ENCODE assay signal across 12 cellular contexts in genomic region chr5:139642891-139643871, GRCh38. TPM values are rescaled to one million over a fixed set of nuclear protein-coding genes. Genes with fewer than 3 reads are reported as not detected.
DNase-seq lines count a peak whose midpoint lies in the region; ATAC-seq, FAIRE-seq and TF ChIP-seq lines count a peak whose summit lies in the region.
"Had no signal": no experiment of that assay in that cellular context is flagged by ENCODE, and none has a peak within 500 bp of the region (broad histone marks: within the 10 kb centered on the region; RNA-seq: fewer than 3 reads in every experiment).

No MANE protein-coding gene starts in this region.

- H3K27me3 Mint-ChIP-seq in neural progenitor cell (ENCODE audit: insufficient read depth, low read depth): peaks cover 25% of the 10 kb centered on the region

- peak overlapping the region; percentile 63; the same call in 1 of the 2 replicates for H2BK12ac ChIP-seq in H1 (ENCODE audit: low read depth, low read length)

- H2BK20ac ChIP-seq in H1 (ENCODE audit: low read length): 0 out of 2 replicates have a peak overlapping the region, but pooled peaks have one; percentile 21

- H3K79me2 ChIP-seq in H1 (ENCODE audit: control insufficient read depth in 1 of 2, insufficient read depth in 2 of 2, low read length in 2 of 2) (no peaks in the 10 kb centered on the region), neural progenitor cell (ENCODE audit: low read depth) (no peaks in the 10 kb centered on the region)

- CTCF ChIA-PET in H1 (lab: Charles Lee; ENCODE audit: partially characterized antibody): interaction anchor here (0.7 to 20.3 kb wide), 8 partner anchors 7 to 327 kb away, joined by 3 to 385 read pairs (median 4); no protein-coding TSS in a partner anchor

- H3K4me1 ChIP-seq in right atrium auricular region (peaks cover 0 to 46% of the 10 kb centered on the region in 2 donors), H1 (replicated peaks in 1 of 4; ENCODE audit: control insufficient read depth in 3 of 4, insufficient read depth in 4 of 4, low read length in 3 of 4) (peaks cover 18 to 62% (median 49%) of the 10 kb centered on the region in 4 experiments), neural progenitor cell (peaks cover 55% of the 10 kb centered on the region)

- 40% methylated on average over 15 of the region's 16 CpGs; no CpG with 5 or more reads in 1 of the 2 experiments for WGBS in H1 (ENCODE audit: extremely low coverage in 1 of 2, insufficient coverage in 1 of 2, insufficient read length in 1 of 2, insufficient replicate concordance in 2 of 2, low coverage in 1 of 2, low lambda C conversion rate in 2 of 2, missing lambda C conversion rate in 1 of 2), 2 experiments

- no peak for TF ChIP-seq RAD21 in H1 (IDR thresholded peaks at IDR 0.05 in 1 of 2, conservative IDR thresholded peaks at IDR 0.05 in 1 of 2; ENCODE audit: low read depth in 2 of 2, low read length in 2 of 2)

- TF ChIP-seq POLR2A in H1 (IDR thresholded peaks at IDR 0.05; ENCODE audit: control extremely low read depth in 1 of 2, low read depth in 2 of 2, low read length in 2 of 2): no peak

- peak overlapping the region; percentile 74 for H2BK15ac ChIP-seq in H1 (ENCODE audit: low read length)

- H4K5ac ChIP-seq in H1 (ENCODE audit: insufficient read length, low read depth, low read length): no peak overlapping the region

- no peaks in the 10 kb centered on the region for H3K9me3 ChIP-seq in right atrium auricular region
- H3K9me3 ChIP-seq in H1 (ENCODE audit: insufficient read depth in 2 of 2, low read depth in 1 of 2, low read length in 1 of 2): no peaks in the 10 kb centered on the region
- H3K9me3 ChIP-seq in neural progenitor cell (ENCODE audit: low read depth): no peaks in the 10 kb centered on the region

- H3K4me3 ChIP-seq in right atrium auricular region (no peak overlapping the region), H1 (ENCODE audit: extremely low read depth in 1 of 4, insufficient read depth in 2 of 4, low read depth in 3 of 4, low read length in 4 of 4) (no peak overlapping the region; a peak in 1 of 8 replicates), neural progenitor cell (no peak overlapping the region)

- H3K79me1 ChIP-seq in H1 (ENCODE audit: low read depth, low read length): no peaks in the 10 kb centered on the region; the same call in 1 of the 2 replicates

- H3K4me2 ChIP-seq in H1 (ENCODE audit: insufficient read depth in 1 of 2, low read depth in 2 of 2, low read length in 2 of 2) (peak overlapping the region; percentile 1 to 16; a peak in 1 of 4 replicates), neural progenitor cell (no peak overlapping the region)

- H3K9ac ChIP-seq in H1 (replicated peaks in 1 of 4; ENCODE audit: extremely low read depth in 1 of 4, low read depth in 3 of 4, low read length in 3 of 4) (no peak overlapping the region), neural progenitor cell (no peak overlapping the region)

- no peak for ATAC-seq in left ventricle myocardium superior
- no peak for ATAC-seq in GM19455 (IDR thresholded peaks at IDR 0.05; ENCODE audit: unreplicated experiment)
- ATAC-seq in GM21515 (IDR thresholded peaks at IDR 0.05; ENCODE audit: unreplicated experiment): no peak
- ATAC-seq: right cardiac atrium had no signal

- H3K56ac ChIP-seq in H1 (replicated peaks; ENCODE audit: insufficient read length, low read depth, low read length): no peak overlapping the region

- no peak overlapping the region for H3K23ac ChIP-seq in H1 (ENCODE audit: insufficient read length)

- no peak for FAIRE-seq in H1 (lab: Jason Lieb, UNC)

- TF ChIP-seq EP300 in H1 (IDR thresholded peaks at IDR 0.05; ENCODE audit: borderline replicate concordance in 1 of 2, low read depth in 2 of 2, low read length in 2 of 2): no peak

- H2BK120ac ChIP-seq in H1 (replicated peaks; ENCODE audit: low read depth, low read length): no peak overlapping the region

- peak overlapping the region; percentile 26; the same call in 1 of the 2 replicates for H2BK5ac ChIP-seq in H1 (ENCODE audit: low read depth, low read length)

- H2AFZ ChIP-seq in H1 (ENCODE audit: low read length): no peak overlapping the region
- H2AFZ ChIP-seq in neural progenitor cell (replicated peaks): no peak overlapping the region

- peaks cover 5% of the 10 kb centered on the region for H3K36me3 Mint-ChIP-seq in neural progenitor cell

- H3K27ac ChIP-seq in right atrium auricular region: no peak overlapping the region
- no peak overlapping the region for H3K27ac ChIP-seq in H1 (ENCODE audit: low read depth, low read length)
- H3K27ac ChIP-seq in neural progenitor cell: no peak overlapping the region
- H3K27ac ChIP-seq: HL-60 had no signal

- intact Hi-C loops in left ventricle myocardium superior (cut with micrococcal nuclease): no loop called here

- peak overlapping the region; percentile 60; the same call in 1 of the 2 replicates for H4K8ac ChIP-seq in H1 (ENCODE audit: extremely low read depth, insufficient read depth, low read length)

- peak overlapping the region; percentile 72; the same call in 1 of the 2 replicates for H2AK5ac ChIP-seq in H1 (ENCODE audit: low read depth, low read length)

- H3K4ac ChIP-seq in H1 (replicated peaks; ENCODE audit: insufficient read length, low read depth, low read length): peak overlapping the region; percentile 6

- H3K23me2 ChIP-seq in H1 (ENCODE audit: low read depth, low read length): peaks cover 12% of the 10 kb centered on the region; the same call in 1 of the 2 replicates

- peak; percentile 20 for DNase-seq in left ventricle myocardium superior
- no peak for DNase-seq in right atrium auricular region (ENCODE audit: low spot score)
- DNase-seq in H1 (ENCODE audit: low read depth in 1 of 2, low spot score in 2 of 2): peak in 1 of 2 experiments; percentile 67
- no peak for DNase-seq in neural progenitor cell (ENCODE audit: low spot score)
- DNase-seq in stimulated activated naive CD4-positive, alpha-beta T cell treated with Interleukin-2 at 50 U/mL for 16 hours (lab: John Stamatoyannopoulos, UW): no peak
- no peak for DNase-seq in NCI-H2227 treated with DMSO at 0.1 percent for 48 hours (lab: John Stamatoyannopoulos, UW)
- DNase-seq: activated T-cell treated with anti-CD3 and anti-CD28 coated beads for 4 hours, NCI-H2171 had no signal

- H3K4me1 Mint-ChIP-seq in neural progenitor cell: peaks cover 70% of the 10 kb centered on the region

- H3K18ac ChIP-seq in H1 (ENCODE audit: extremely low read depth, low read length): peak overlapping the region; percentile 68

- H3K27me3 ChIP-seq in right atrium auricular region (no peaks in the 10 kb centered on the region), H1 (replicated peaks in 1 of 4; ENCODE audit: control insufficient read depth in 3 of 4, extremely low read depth in 1 of 4, insufficient read depth in 3 of 4, low read length in 3 of 4) (peaks cover 3 to 30% (median 22%) of the 10 kb centered on the region in 4 experiments), neural progenitor cell (peaks cover 42% of the 10 kb centered on the region)

- POLR2A ChIA-PET in H1 (lab: Charles Lee; ENCODE audit: partially characterized antibody): interaction anchor here (0.6 to 14.7 kb wide), 8 partner anchors 6 to 110 kb away, joined by 3 to 212 read pairs (median 5); no protein-coding TSS in a partner anchor

- H3K27ac Mint-ChIP-seq in neural progenitor cell: peak overlapping the region; percentile 94

- no peak overlapping the region for H3K14ac ChIP-seq in H1 (ENCODE audit: insufficient read length)

- no peaks in the 10 kb centered on the region for H3K9me3 Mint-ChIP-seq in neural progenitor cell

- H3K4me3 Mint-ChIP-seq in neural progenitor cell: peak overlapping the region; percentile 10

- H3K36me3 ChIP-seq in right atrium auricular region (no peaks in the 10 kb centered on the region), H1 (ENCODE audit: control insufficient read depth in 2 of 4, insufficient read depth in 4 of 4, low read length in 3 of 4) (no peaks in the 10 kb centered on the region), neural progenitor cell (no peaks in the 10 kb centered on the region)

- H4K91ac ChIP-seq in H1 (replicated peaks; ENCODE audit: insufficient read length, low read length): peak overlapping the region; percentile 29

- H3F3A ChIP-seq in neural progenitor cell (ENCODE audit: low read depth): peaks cover 27% of the 10 kb centered on the region

- H4K20me1 ChIP-seq in H1 (replicated peaks in 1 of 2; ENCODE audit: control insufficient read depth in 1 of 2, insufficient read depth in 2 of 2, low read length in 2 of 2): peaks cover 0 to 3% of the 10 kb centered on the region in 2 experiments
- peaks cover 64% of the 10 kb centered on the region for H4K20me1 ChIP-seq in neural progenitor cell (ENCODE audit: low read depth)

- TF ChIP-seq CTCF in right atrium auricular region (IDR thresholded peaks at IDR 0.05) (no peak), H1 (IDR thresholded peaks at IDR 0.05; ENCODE audit: control extremely low read depth in 1 of 3, insufficient read depth in 1 of 3, low read depth in 1 of 3, low read length in 3 of 3) (no peak), neural progenitor cell (IDR thresholded peaks at IDR 0.05) (no peak)

TF ChIP-seq in H1, 55 proteins besides CTCF, POLR2A, EP300 and RAD21:
- no peak for TF ChIP-seq KDM1A (IDR thresholded peaks at IDR 0.05; ENCODE audit: borderline replicate concordance, low read length)
- peak; percentile 20 for TF ChIP-seq ASH2L (IDR thresholded peaks at IDR 0.05; ENCODE audit: low read length)

RNA-seq across cellular contexts. Expression of gene CXXC5, which starts 5.0 kb away (rescaled TPM):
- total RNA-seq in left ventricle myocardium superior: 75.7 TPM
- 10 to 100 TPM; 57.9 to 59.5 TPM for total RNA-seq in right atrium auricular region
- total RNA-seq in H1 (2021; fragmentation: NEBNext Ultra II Directional; extraction: Animal tissue kit (Norgen Biotek cat#: 25700)): 74.0 and 78.3 TPM in 2 replicates
- 61.4 and 83.5 TPM in 2 replicates for polyA plus RNA-seq in H1 (2011; rRNA removed)
- polyA plus RNA-seq in H1 (2011; cell fraction: cytosol; rRNA removed): 68.8 TPM
- polyA plus RNA-seq in H1 (2011; cell fraction: nucleus; rRNA removed): 52.7 TPM
- polyA plus RNA-seq in H1 (2012, experiment 1 of 2): 35.6 to 47.4 TPM (median 43.3 TPM) in 4 replicates
- 56.6 TPM for polyA plus RNA-seq in H1 (2012, experiment 2 of 2)
- polyA plus RNA-seq in H1 (2013, experiment 1 of 2): 62.3 TPM
- 67.3 TPM for polyA plus RNA-seq in H1 (2013, experiment 2 of 2)
- polyA minus RNA-seq in H1 (2011; rRNA and poly(A)+ RNA removed): 25.6 and 39.8 TPM in 2 replicates
- polyA minus RNA-seq in H1 (2011; cell fraction: cytosol; rRNA and poly(A)+ RNA removed): 50.7 TPM
- 39.2 TPM for polyA minus RNA-seq in H1 (2011; cell fraction: nucleus; rRNA and poly(A)+ RNA removed)
- total RNA-seq in neural progenitor cell (ENCODE audit: low replicate concordance): 17.2 and 25.6 TPM in 2 replicates
